8 cellular contexts compared by ENCODE assay signal in genomic region chr13:44273991-44274810, GRCh38.
DNase-seq lines count a peak whose midpoint lies in the region; ATAC-seq and TF ChIP-seq lines count a peak whose summit lies in the region.

No MANE protein-coding gene starts in this region.

- CTCF ChIA-PET in CD8-positive, alpha-beta T cell (lab: Charles Lee): interaction anchor here (0.7 to 1.8 kb wide), 4 partner anchors 10 to 163 kb away, joined by 3 to 6 read pairs (median 4); no protein-coding TSS in a partner anchor
- CTCF ChIA-PET in activated CD4-positive, alpha-beta T cell treated with anti-CD3 and anti-CD28 coated beads, Interleukin-2, amount 10 ng/mL, durations not matched to agents 7 days and 5 days (lab: Charles Lee): interaction anchor here (0.6 to 3.1 kb wide), 5 partner anchors 11 to 187 kb away, joined by 3 to 11 read pairs (median 3); no protein-coding TSS in a partner anchor

- H3K4me3 Mint-ChIP-seq in CD8-positive, alpha-beta T cell: peak overlapping the region; percentile 73
- H3K4me3 Mint-ChIP-seq in activated CD4-positive, alpha-beta T cell treated with anti-CD3 and anti-CD28 coated beads, Interleukin-2, amount 10 ng/mL, durations not matched to agents 7 days and 5 days: peak overlapping the region; percentile 66

- H3K27me3 ChIP-seq in CD8-positive, alpha-beta T cell (ENCODE audit: insufficient read depth, low read length): no peaks in the 10 kb centered on the region

- intact Hi-C loops in CD8-positive, alpha-beta T cell (cut with DNase I, micrococcal nuclease): loop anchor here (1.0 to 10.0 kb wide), 11 partner anchors 15 to 851 kb away; partner anchors contain the start of genes TSC22D1 (in 2 of the 2), CCDC122 (in 1 of the 2), GPALPP1 (in 1 of the 2) and GTF2F2 (in 1 of the 2)

- peak overlapping the region; percentile 34 for H3K4me3 ChIP-seq in CD8-positive, alpha-beta T cell (ENCODE audit: low read depth, low read length)
- H3K4me3 ChIP-seq in fibroblast of pulmonary artery (replicated peaks; ENCODE audit: low read depth, low read length) (no peak overlapping the region), skeletal muscle cell (ENCODE audit: low read depth, low read length) (peak overlapping the region; percentile 1)

- H3K9me3 ChIP-seq in CD8-positive, alpha-beta T cell (ENCODE audit: low read length): no peaks in the 10 kb centered on the region

- peaks cover 51% of the 10 kb centered on the region for H3K4me1 Mint-ChIP-seq in CD8-positive, alpha-beta T cell (ENCODE audit: low read depth)
- peaks cover 35% of the 10 kb centered on the region for H3K4me1 Mint-ChIP-seq in activated CD4-positive, alpha-beta T cell treated with anti-CD3 and anti-CD28 coated beads, Interleukin-2, amount 10 ng/mL, durations not matched to agents 7 days and 5 days

- peaks cover 35% of the 10 kb centered on the region for H3K4me1 ChIP-seq in CD8-positive, alpha-beta T cell (ENCODE audit: insufficient read depth, low read length)

- POLR2A ChIA-PET in CD8-positive, alpha-beta T cell (lab: Charles Lee): interaction anchor here (0.6 to 1.5 kb wide), 5 partner anchors 8 to 166 kb away, joined by 3 to 5 read pairs (median 4); no protein-coding TSS in a partner anchor
- POLR2A ChIA-PET in activated CD4-positive, alpha-beta T cell treated with anti-CD3 and anti-CD28 coated beads, Interleukin-2, amount 10 ng/mL, durations not matched to agents 7 days and 5 days (lab: Charles Lee): no interaction called here

- TF ChIP-seq CTCF in CD8-positive, alpha-beta T cell (IDR thresholded peaks at IDR 0.05): no peak
- TF ChIP-seq CTCF in fibroblast of pulmonary artery (IDR thresholded peaks at IDR 0.05; ENCODE audit: low read length, missing control alignments): no peak

- no peaks in the 10 kb centered on the region for H3K36me3 ChIP-seq in CD8-positive, alpha-beta T cell (ENCODE audit: insufficient read depth, low read length)

- ATAC-seq in CD8-positive, alpha-beta T cell: peak; percentile 92
- ATAC-seq in GM19372 (IDR thresholded peaks at IDR 0.05; ENCODE audit: low read depth, unreplicated experiment): peak; percentile 94
- peak; percentile 90 for ATAC-seq in HG03439 (IDR thresholded peaks at IDR 0.05; ENCODE audit: unreplicated experiment)

- no peaks in the 10 kb centered on the region for H3K9me3 Mint-ChIP-seq in CD8-positive, alpha-beta T cell
- peaks cover 15% of the 10 kb centered on the region for H3K9me3 Mint-ChIP-seq in activated CD4-positive, alpha-beta T cell treated with anti-CD3 and anti-CD28 coated beads, Interleukin-2, amount 10 ng/mL, durations not matched to agents 7 days and 5 days

- peak in 6 of 7 experiments; percentile 6 to 60 (median 20) for DNase-seq in CD8-positive, alpha-beta T cell
- DNase-seq in activated CD4-positive, alpha-beta T cell treated with anti-CD3 and anti-CD28 coated beads, Interleukin-2, amount 10 ng/mL, durations not matched to agents 7 days and 5 days: peak; percentile 57
- DNase-seq in fibroblast of pulmonary artery (ENCODE audit: low read depth): peak; percentile 58
- DNase-seq in skeletal muscle cell (ENCODE audit: low read depth): no peak
- DNase-seq in NCI-H345 (lab: John Stamatoyannopoulos, UW): no peak
- DNase-seq in COR-L47 (lab: John Stamatoyannopoulos, UW): no peak

- peak overlapping the region; percentile 98 for H3K27ac Mint-ChIP-seq in CD8-positive, alpha-beta T cell
- H3K27ac Mint-ChIP-seq in activated CD4-positive, alpha-beta T cell treated with anti-CD3 and anti-CD28 coated beads, Interleukin-2, amount 10 ng/mL, durations not matched to agents 7 days and 5 days: peak overlapping the region; percentile 92

- H3K27me3 Mint-ChIP-seq in CD8-positive, alpha-beta T cell (ENCODE audit: low read depth): no peaks in the 10 kb centered on the region
- H3K27me3 Mint-ChIP-seq in activated CD4-positive, alpha-beta T cell treated with anti-CD3 and anti-CD28 coated beads, Interleukin-2, amount 10 ng/mL, durations not matched to agents 7 days and 5 days: no peaks in the 10 kb centered on the region

- H3K27ac ChIP-seq in CD8-positive, alpha-beta T cell (ENCODE audit: low read depth, low read length): peak overlapping the region; percentile 81

- H3K36me3 Mint-ChIP-seq in CD8-positive, alpha-beta T cell: peaks cover 3% of the 10 kb centered on the region
- peaks cover 27% of the 10 kb centered on the region for H3K36me3 Mint-ChIP-seq in activated CD4-positive, alpha-beta T cell treated with anti-CD3 and anti-CD28 coated beads, Interleukin-2, amount 10 ng/mL, durations not matched to agents 7 days and 5 days (ENCODE audit: low read depth)

Comparison
In these comparisons a context has a peak if more than half of its experiments do, and no peak if none do; other contexts are left out.
1. DNase-seq: peak in CD8-positive, alpha-beta T cell (6 of 7), activated CD4-positive, alpha-beta T cell treated with anti-CD3 and anti-CD28 coated beads, Interleukin-2, amount 10 ng/mL, durations not matched to agents 7 days and 5 days (single experiment) and fibroblast of pulmonary artery (single experiment); none in skeletal muscle cell (single experiment), NCI-H345 (single experiment) and COR-L47 (single experiment).
2. Peak in every context shown above with its lines, with median percentiles within 50 percentile points of each other: ATAC-seq.